Comparison of ENCODE assay signal across 8 cellular contexts in genomic region chr11:63920870-63921417, GRCh38. TPM values are rescaled to one million over a fixed set of nuclear protein-coding genes. Genes with fewer than 3 reads are reported as not detected.
DNase-seq lines count a peak whose midpoint lies in the region; ATAC-seq and TF ChIP-seq lines count a peak whose summit lies in the region.

No MANE protein-coding gene starts in this region.

- H3K27me3 ChIP-seq in CD4-positive, alpha-beta T cell (ENCODE audit: control insufficient read depth, insufficient read depth, low read length) = no peaks in the 10 kb centered on the region
- H3K27me3 ChIP-seq in MM.1S (replicated peaks; ENCODE audit: insufficient read depth, low read length) (peaks cover 26% of the 10 kb centered on the region), colonic mucosa (no peaks in the 10 kb centered on the region)

- H3K4me2 ChIP-seq in MM.1S (ENCODE audit: low read depth, low read length) = no peak overlapping the region

- no peaks in the 10 kb centered on the region for H3F3A ChIP-seq in MM.1S (ENCODE audit: insufficient read depth, low read length)

- H3K4me1 ChIP-seq in MM.1S (ENCODE audit: low read length) = peaks cover 12% of the 10 kb centered on the region; the same call in 1 of the 2 replicates
- H3K4me1 ChIP-seq in colonic mucosa = peaks cover 33% of the 10 kb centered on the region

- H3K4me3 ChIP-seq in MM.1S (ENCODE audit: low read length) (no peak overlapping the region), colonic mucosa (no peak overlapping the region)

- DNase-seq in CD4-positive, alpha-beta T cell = peak in 3 of 10 experiments; percentile 26 to 32 (median 26)
- peak; percentile 14 for DNase-seq in MM.1S
- DNase-seq in colonic mucosa = peak; percentile 44
- peak; percentile 83 for DNase-seq in nephron progenitor cell
- no peak for DNase-seq in NOMO-1 treated with DMSO at 0.1 percent for 48 hours (lab: John Stamatoyannopoulos, UW; ENCODE audit: unreplicated experiment)
- DNase-seq in RPMI8226 = no peak
- no peak for DNase-seq in HCEC 1CT

- no peak overlapping the region for H3K27ac Mint-ChIP-seq in CD4-positive, alpha-beta T cell
- no peak overlapping the region for H3K27ac Mint-ChIP-seq in nephron progenitor cell

- no peak for ATAC-seq in CD4-positive, alpha-beta T cell (ENCODE audit: poor library complexity)
- ATAC-seq in GM19467 (IDR thresholded peaks at IDR 0.05; ENCODE audit: unreplicated experiment) = no peak

- CTCF ChIA-PET in CD4-positive, alpha-beta T cell (lab: Charles Lee) = interaction anchor here (0.6 to 2.4 kb wide), 3 partner anchors 16 to 237 kb away, joined by 3 to 7 read pairs (median 6); partner anchors contain the start of gene MARK2

- H2AFZ ChIP-seq in MM.1S (ENCODE audit: low read length) = no peak overlapping the region

- H3K9me2 ChIP-seq in MM.1S (replicated peaks; ENCODE audit: insufficient read depth, low read length) = no peaks in the 10 kb centered on the region

- no peaks in the 10 kb centered on the region for H3K9me3 Mint-ChIP-seq in CD4-positive, alpha-beta T cell
- H3K9me3 Mint-ChIP-seq in nephron progenitor cell = peaks cover 12% of the 10 kb centered on the region

- POLR2A ChIA-PET in CD4-positive, alpha-beta T cell (lab: Charles Lee) = interaction anchor here (0.8 to 1.8 kb wide), 4 partner anchors 25 to 88 kb away, joined by 3 to 7 read pairs (median 4); partner anchors contain the start of gene MARK2

- peaks cover 16% of the 10 kb centered on the region for H3K4me1 Mint-ChIP-seq in CD4-positive, alpha-beta T cell (ENCODE audit: low read depth)
- H3K4me1 Mint-ChIP-seq in nephron progenitor cell = peaks cover 56% of the 10 kb centered on the region

- H3K9me3 ChIP-seq in CD4-positive, alpha-beta T cell (ENCODE audit: control insufficient read depth, low read length) = no peaks in the 10 kb centered on the region
- no peaks in the 10 kb centered on the region for H3K9me3 ChIP-seq in MM.1S (replicated peaks; ENCODE audit: insufficient read depth, low read length)
- no peaks in the 10 kb centered on the region for H3K9me3 ChIP-seq in colonic mucosa

- peak; percentile 46 for TF ChIP-seq CTCF in CD4-positive, alpha-beta T cell (IDR thresholded peaks at IDR 0.05)
- TF ChIP-seq CTCF in MM.1S (IDR thresholded peaks at IDR 0.05; ENCODE audit: low read length) (peak; percentile 68), colonic mucosa (IDR thresholded peaks at IDR 0.05) (peak; percentile 12), nephron progenitor cell (IDR thresholded peaks at IDR 0.05) (peak; percentile 68)

- no peaks in the 10 kb centered on the region for H3K36me3 Mint-ChIP-seq in CD4-positive, alpha-beta T cell (ENCODE audit: low read depth)
- H3K36me3 Mint-ChIP-seq in nephron progenitor cell (ENCODE audit: low read depth) = no peaks in the 10 kb centered on the region

- no peak overlapping the region for H3K4me3 Mint-ChIP-seq in CD4-positive, alpha-beta T cell
- H3K4me3 Mint-ChIP-seq in nephron progenitor cell = peak overlapping the region; percentile 30

- no peak overlapping the region for H3K9ac ChIP-seq in MM.1S (ENCODE audit: low read length)
- H3K9ac ChIP-seq in colonic mucosa (ENCODE audit: low read depth in 2 of 2, low read length in 2 of 2) = no peak overlapping the region

- H3K27me3 Mint-ChIP-seq in CD4-positive, alpha-beta T cell = no peaks in the 10 kb centered on the region
- peaks cover 8% of the 10 kb centered on the region for H3K27me3 Mint-ChIP-seq in nephron progenitor cell (ENCODE audit: low read depth, poor library complexity)

- H3K27ac ChIP-seq in CD4-positive, alpha-beta T cell (ENCODE audit: low read depth, low read length) = no peak overlapping the region
- no peak overlapping the region for H3K27ac ChIP-seq in MM.1S (ENCODE audit: low read length)
- no peak overlapping the region for H3K27ac ChIP-seq in colonic mucosa

- no peaks in the 10 kb centered on the region for H4K20me1 ChIP-seq in MM.1S (ENCODE audit: insufficient read depth, low read length)

- intact Hi-C loops in CD4-positive, alpha-beta T cell (cut with DNase I, micrococcal nuclease) = loop anchor here in 1 of 2 experiments (1.0 kb wide), 1 partner anchor 84 kb away; no protein-coding TSS in a partner anchor
- intact Hi-C loops in colonic mucosa (cut with DNase I) = no loop called here

- H3K36me3 ChIP-seq in MM.1S (replicated peaks; ENCODE audit: insufficient read depth, low read length) (no peaks in the 10 kb centered on the region), colonic mucosa (no peaks in the 10 kb centered on the region)

- H3K79me2 ChIP-seq in MM.1S (ENCODE audit: low read length) = no peaks in the 10 kb centered on the region

RNA-seq across cellular contexts. Expression of gene RCOR2, which starts 4.0 kb away (rescaled TPM):
- not detected for total RNA-seq in CD4-positive, alpha-beta T cell
- 1 to 10 TPM; 4.8 to 5.2 TPM for total RNA-seq in colonic mucosa

RNA-seq across cellular contexts. Expression of gene NAA40, which starts 17.9 kb away (rescaled TPM):
- 10 to 100 TPM; 11.8 to 14.0 TPM for total RNA-seq in CD4-positive, alpha-beta T cell
- total RNA-seq in colonic mucosa = 10 to 100 TPM; 20.5 to 32.9 TPM

RNA-seq across cellular contexts. Expression of gene COX8A, which starts 53.5 kb away (rescaled TPM):
- total RNA-seq in CD4-positive, alpha-beta T cell = 100 to 1,000 TPM in 1 of 2 experiments, 10 to 100 TPM in 1; 89.1 to 105 TPM
- total RNA-seq in colonic mucosa = 100 to 1,000 TPM; 647 to 875 TPM

Comparison
In these comparisons a context has a peak if more than half of its experiments do, and no peak if none do; other contexts are left out.
1. DNase-seq: peak in MM.1S (single experiment), colonic mucosa (single experiment) and nephron progenitor cell (single experiment); none in NOMO-1 treated with DMSO at 0.1 percent for 48 hours (single experiment), RPMI8226 (single experiment) and HCEC 1CT (single experiment).
2. CTCF ChIP-seq: peak in every context shown above with its lines; median percentile 68 in MM.1S; 68 in nephron progenitor cell; 46 in CD4-positive, alpha-beta T cell; 12 in colonic mucosa.
3. RNA of gene RCOR2, which starts 4.0 kb away (total RNA-seq): 4.8 to 5.2 TPM in colonic mucosa; not detected in CD4-positive, alpha-beta T cell; every median in the first group is over 4 times any median in the second.
4. RNA of gene COX8A, which starts 53.5 kb away (total RNA-seq): 647 to 875 TPM in colonic mucosa; 89.1 to 105 TPM in CD4-positive, alpha-beta T cell; every median in the first group is over 4 times any median in the second.